Comparison of ENCODE assay signal across 9 cellular contexts in genomic region chr3:101848326-101848725, GRCh38. TPM values are rescaled to one million over a fixed set of nuclear protein-coding genes. Genes with fewer than 3 reads are reported as not detected.
DNase-seq lines count a peak whose midpoint lies in the region; ATAC-seq and TF ChIP-seq lines count a peak whose summit lies in the region.
"Had no signal": no experiment of that assay in that cellular context is flagged by ENCODE, and none has a peak within 500 bp of the region (broad histone marks: within the 10 kb centered on the region; RNA-seq: fewer than 3 reads in every experiment).

No MANE protein-coding gene starts in this region.

- no peak for TF ChIP-seq POLR2A in heart left ventricle (IDR thresholded peaks at IDR 0.05)

- no TSS peak for BruUV-seq in MCF 10A (replicated peaks; lab: Mats Ljungman, UMichigan)

- ATAC-seq in heart left ventricle = no peak
- no peak for ATAC-seq in left ventricle myocardium superior
- no peak for ATAC-seq in GM19467 (IDR thresholded peaks at IDR 0.05; ENCODE audit: unreplicated experiment)

- H3K36me3 Mint-ChIP-seq in MCF 10A (ENCODE audit: insufficient read depth, unreplicated experiment) = peaks cover 40% of the 10 kb centered on the region

- CTCF ChIA-PET in MCF 10A (lab: Yijun Ruan, JAX) = interaction anchor here (0.6 to 3.2 kb wide), 7 partner anchors 10 to 425 kb away, joined by 3 to 21 read pairs (median 6); no protein-coding TSS in a partner anchor

- H3K9me3 ChIP-seq in heart left ventricle (no peaks in the 10 kb centered on the region), muscle layer of colon (ENCODE audit: low read length) (no peaks in the 10 kb centered on the region)

- intact Hi-C loops in heart left ventricle (cut with DNase I) = loop anchor here in 2 of 10 donors (2.0 to 5.0 kb wide), 2 partner anchors 22 to 36 kb away; no protein-coding TSS in a partner anchor
- intact Hi-C loops in left ventricle myocardium superior (cut with micrococcal nuclease) = no loop called here
- intact Hi-C loops in MCF 10A (cut with micrococcal nuclease) = loop anchor here (2.0 kb wide), 1 partner anchor 20 kb away; no protein-coding TSS in a partner anchor

- H3K27me3 ChIP-seq in heart left ventricle (no peaks in the 10 kb centered on the region), muscle layer of colon (ENCODE audit: control insufficient read depth in 1 of 2, insufficient read depth in 2 of 2, low read length in 2 of 2) (no peaks in the 10 kb centered on the region)

- H3K4me1 ChIP-seq in heart left ventricle (peaks cover 0 to 42% (median 11%) of the 10 kb centered on the region in 12 donors), muscle layer of colon (ENCODE audit: insufficient read depth, low read length) (peaks cover 23% of the 10 kb centered on the region), urinary bladder (ENCODE audit: insufficient read depth) (no peaks in the 10 kb centered on the region)

- H3K27ac Mint-ChIP-seq in MCF 10A (ENCODE audit: low read depth, unreplicated experiment) = peak overlapping the region; percentile 99

- 53 to 60% (median 57%) methylated on average over 3 of the region's 3 CpGs for WGBS in heart left ventricle, 4 donors
- WGBS in urinary bladder = 29% methylated on average over 3 of the region's 3 CpGs

- H3K27ac ChIP-seq in heart left ventricle = peak overlapping the region; percentile 96 to 100 (median 99)
- peak overlapping the region; percentile 79 for H3K27ac ChIP-seq in muscle layer of colon (ENCODE audit: low read depth, low read length)
- H3K27ac ChIP-seq in urinary bladder (ENCODE audit: low read depth) = peak overlapping the region; percentile 92

- H3K4me3 Mint-ChIP-seq in MCF 10A (ENCODE audit: unreplicated experiment) = peak overlapping the region; percentile 94

- H3K4me1 Mint-ChIP-seq in MCF 10A (ENCODE audit: insufficient read depth, unreplicated experiment) = peaks cover 28% of the 10 kb centered on the region

- TF ChIP-seq CTCF in heart left ventricle (IDR thresholded peaks at IDR 0.05) = no peak
- TF ChIP-seq CTCF in MCF 10A (IDR thresholded peaks at IDR 0.05; ENCODE audit: unreplicated experiment) = no peak

- peak overlapping the region; percentile 82 for H3K9ac ChIP-seq in muscle layer of colon (ENCODE audit: low read length)

- DNase-seq in heart left ventricle (no peak), left ventricle myocardium superior (no peak), MCF 10A (ENCODE audit: unreplicated experiment) (no peak), OCI-M2 (lab: John Stamatoyannopoulos, UW; ENCODE audit: unreplicated experiment) (no peak), SIG-M5 treated with dmso at 0.1 percent for 504 hours (lab: John Stamatoyannopoulos, UW; ENCODE audit: unreplicated experiment) (no peak)
- DNase-seq: Right ventricle myocardium superior had no signal

- peaks cover 3 to 24% (median 15%) of the 10 kb centered on the region in 9 donors for H3K36me3 ChIP-seq in heart left ventricle
- H3K36me3 ChIP-seq in muscle layer of colon (ENCODE audit: insufficient read depth, low read length) = peaks cover 21% of the 10 kb centered on the region
- peaks cover 3% of the 10 kb centered on the region for H3K36me3 ChIP-seq in urinary bladder (ENCODE audit: insufficient read depth)

- H3K27me3 Mint-ChIP-seq in MCF 10A (ENCODE audit: insufficient read depth, unreplicated experiment) = no peaks in the 10 kb centered on the region

- H3K9me3 Mint-ChIP-seq in MCF 10A (ENCODE audit: unreplicated experiment) = no peaks in the 10 kb centered on the region

- peak overlapping the region in 8 of 12 donors; percentile 77 to 99 (median 90) for H3K4me3 ChIP-seq in heart left ventricle
- H3K4me3 ChIP-seq in muscle layer of colon (ENCODE audit: low read depth in 1 of 2, low read length in 2 of 2) = peak overlapping the region in 1 of 2 donors; percentile 54
- no peak overlapping the region for H3K4me3 ChIP-seq in urinary bladder (ENCODE audit: low read depth, low read length)

- POLR2A ChIA-PET in MCF 10A (lab: Yijun Ruan, JAX) = interaction anchor here (0.6 to 4.4 kb wide), 21 partner anchors 9 to 377 kb away, joined by 3 to 121 read pairs (median 12); partner anchors contain the start of gene CEP97

RNA-seq across cellular contexts. Expression of gene NFKBIZ, which starts 1.0 kb away (rescaled TPM):
- total RNA-seq in heart left ventricle (10 to 100 TPM in 4 of 9 donors, 1 to 10 TPM in 5; 6.9 to 44.8 (median 10.0) TPM), left ventricle myocardium superior (15.9 TPM), MCF 10A (2022) (48.9 and 58.8 TPM in 2 replicates), urinary bladder (31.1 TPM)
- polyA plus RNA-seq in heart left ventricle (1 to 10 TPM; 5.6 to 7.2 TPM), urinary bladder (16.8 TPM)
